Comparison of ENCODE assay signal across 13 cellular contexts in the genomic region with DNA sequence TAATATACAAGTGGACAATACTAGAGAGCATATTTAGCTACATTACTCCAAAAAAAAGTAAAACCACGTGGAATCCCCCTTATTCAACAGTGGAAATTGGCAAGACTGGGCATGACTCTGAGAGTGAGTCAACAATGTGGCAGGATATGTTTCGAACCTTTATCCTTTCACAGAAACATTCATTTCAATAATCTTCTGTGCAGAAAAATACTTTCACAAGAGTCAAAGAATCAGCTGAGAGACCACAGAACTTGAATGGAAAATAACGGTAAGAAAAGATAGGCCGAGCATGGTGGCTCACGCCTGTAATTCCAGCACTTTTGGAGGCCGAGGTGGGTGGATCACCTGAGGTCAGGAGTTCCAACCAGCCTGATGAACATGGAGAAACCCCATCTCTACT. TPM values are rescaled to one million over a fixed set of nuclear protein-coding genes. Genes with fewer than 3 reads are reported as not detected.
DNase-seq lines count a peak whose midpoint lies in the region; ATAC-seq, FAIRE-seq and TF ChIP-seq lines count a peak whose summit lies in the region.
"Had no signal": no experiment of that assay in that cellular context is flagged by ENCODE, and none has a peak within 500 bp of the region (broad histone marks: within the 10 kb centered on the region; RNA-seq: fewer than 3 reads in every experiment).

No MANE protein-coding gene starts in this region.

- TF ChIP-seq CTCF in GM12878 (IDR thresholded peaks at IDR 0.05 in 2 of 3, conservative IDR thresholded peaks at IDR 0.05 in 1 of 3; ENCODE audit: control insufficient read depth in 2 of 3, extremely low read depth in 1 of 3, insufficient read depth in 1 of 3, low read depth in 3 of 3, low read length in 3 of 3) = no peak

- H3K4me3 ChIP-seq in GM12878 = no peak overlapping the region

- SMC1A ChIA-PET in GM12878 (lab: Charles Lee; ENCODE audit: uncharacterized antibody, unreplicated experiment) = interaction anchor here (1.0 to 3.4 kb wide), 5 partner anchors 14 to 22 kb away, joined by 3 to 17 read pairs (median 5); no protein-coding TSS in a partner anchor

- DNase-seq in stimulated activated CD4-positive, alpha-beta T cell treated with anti-CD3 and anti-CD28 coated beads, Interleukin-15, amount 100 ng/mL, for 24 hours = peak; percentile 48
- no peak for DNase-seq in stimulated activated CD4-positive, alpha-beta T cell treated with anti-CD3 and anti-CD28 coated beads, Interleukin-4, amount 100 ng/mL, for 4 hours
- DNase-seq in NCI-H226 (peak; percentile 40), GM12878 (ENCODE audit: low read depth, low spot score) (no peak)
- peak; percentile 43 to 62 for DNase-seq in stimulated activated naive CD8-positive, alpha-beta T cell treated with anti-CD3 and anti-CD28 coated beads, Interleukin-15, amount 100 ng/mL, for 72 hours
- DNase-seq: aorta, NCI-H2107, occipital lobe had no signal

- H3K9ac ChIP-seq in GM12878 (ENCODE audit: control insufficient read depth, insufficient read depth, low read length) = no peak overlapping the region
- H3K9ac ChIP-seq: KMS-11 had no signal

- peak overlapping the region; percentile 28 to 44 for H3K4me3 Mint-ChIP-seq in stimulated activated naive CD8-positive, alpha-beta T cell treated with anti-CD3 and anti-CD28 coated beads, Interleukin-15, amount 100 ng/mL, for 72 hours

- RAD21 ChIA-PET in GM12878 (lab: Charles Lee; ENCODE audit: unreplicated experiment) = no interaction called here

- intact Hi-C loops in GM12878 (cut with micrococcal nuclease; ENCODE audit: unreplicated experiment) = no loop called here

- peaks cover 46% of the 10 kb centered on the region for H3K4me1 Mint-ChIP-seq in stimulated activated naive CD8-positive, alpha-beta T cell treated with anti-CD3 and anti-CD28 coated beads, Interleukin-15, amount 100 ng/mL, for 72 hours

- POLR2A ChIA-PET in GM12878 (lab: Charles Lee) = interaction anchor here (0.7 to 1.5 kb wide), 3 partner anchors 13 to 30 kb away, joined by 3 to 4 read pairs (median 3); no protein-coding TSS in a partner anchor

- peaks cover 11% of the 10 kb centered on the region; the same call in 1 of the 2 replicates for H3K4me1 ChIP-seq in GM12878 (ENCODE audit: control insufficient read depth, insufficient read depth, low read length)

- CTCF ChIA-PET in GM12878 (lab: Yijun Ruan, JAX) = interaction anchor here (0.6 to 1.5 kb wide), 4 partner anchors 12 to 80 kb away, joined by 3 to 5 read pairs (median 4); no protein-coding TSS in a partner anchor

- FAIRE-seq in GM12878 (lab: Jason Lieb, UNC) = no peak

- no peak for TF ChIP-seq POLR2A in GM12878 (IDR thresholded peaks at IDR 0.05; ENCODE audit: low read depth, low read length)

- no peaks in the 10 kb centered on the region for H3K36me3 ChIP-seq in GM12878 (ENCODE audit: control insufficient read depth in 2 of 2, insufficient read depth in 2 of 2, low read length in 1 of 2)

- no TSS peak for BruUV-seq in GM12878 (replicated peaks; lab: Mats Ljungman, UMichigan)

- H3K27ac Mint-ChIP-seq in stimulated activated naive CD8-positive, alpha-beta T cell treated with anti-CD3 and anti-CD28 coated beads, Interleukin-15, amount 100 ng/mL, for 72 hours = peak overlapping the region; percentile 85 to 97

- TF ChIP-seq EP300 in GM12878 (IDR thresholded peaks at IDR 0.05; ENCODE audit: borderline replicate concordance in 1 of 2, control insufficient read depth in 1 of 2, low read depth in 2 of 2, low read length in 2 of 2) = peak; percentile 69 to 87; a peak in 3 of 4 replicates

- ATAC-seq in GM12878 = peak; percentile 84
- ATAC-seq in stimulated activated naive CD8-positive, alpha-beta T cell treated with anti-CD3 and anti-CD28 coated beads, Interleukin-15, amount 100 ng/mL, for 72 hours = peak; percentile 97
- no peak for ATAC-seq in GM21381 (IDR thresholded peaks at IDR 0.05; ENCODE audit: unreplicated experiment)
- no peak for ATAC-seq in HG02884 (IDR thresholded peaks at IDR 0.05; ENCODE audit: unreplicated experiment)
- no peak for ATAC-seq in HG03025 (IDR thresholded peaks at IDR 0.05; ENCODE audit: low FRiP score, unreplicated experiment)

- H3K4me2 ChIP-seq in GM12878 (ENCODE audit: control insufficient read depth, insufficient read depth) = peak overlapping the region; percentile 22; the same call in 1 of the 2 replicates
- H3K4me2 ChIP-seq: KMS-11 had no signal

- no peak overlapping the region; the same call in 1 of the 2 replicates for H2AFZ ChIP-seq in GM12878 (ENCODE audit: control insufficient read depth, low read depth, low read length)

- peaks cover 3% of the 10 kb centered on the region; the same call in 2 of the 3 replicates for H3K9me3 ChIP-seq in GM12878 (replicated peaks; ENCODE audit: control insufficient read depth, insufficient read depth, low read length)

- TF ChIP-seq RAD21 in GM12878 (IDR thresholded peaks at IDR 0.05; ENCODE audit: insufficient read depth, low read depth, low read length) = no peak

- H3K79me2 ChIP-seq in GM12878 (ENCODE audit: control insufficient read depth, insufficient read depth, low read length) = no peaks in the 10 kb centered on the region

- 13% methylated on average over 6 of the region's 6 CpGs for WGBS in GM12878 (ENCODE audit: insufficient coverage, insufficient replicate concordance, low lambda C conversion rate, missing lambda C conversion rate)

- peaks cover 48% of the 10 kb centered on the region for H3K27me3 Mint-ChIP-seq in stimulated activated naive CD8-positive, alpha-beta T cell treated with anti-CD3 and anti-CD28 coated beads, Interleukin-15, amount 100 ng/mL, for 72 hours

- H3K27me3 ChIP-seq in GM12878 (replicated peaks in 1 of 2; ENCODE audit: control insufficient read depth in 2 of 2, insufficient read depth in 2 of 2, low read length in 1 of 2) = no peaks in the 10 kb centered on the region

- H3K9me3 Mint-ChIP-seq in stimulated activated naive CD8-positive, alpha-beta T cell treated with anti-CD3 and anti-CD28 coated beads, Interleukin-15, amount 100 ng/mL, for 72 hours = peaks cover 15 to 23% of the 10 kb centered on the region in 2 donors

- in situ Hi-C loops in GM12878 (cut with MboI) = no loop called here

- no peaks in the 10 kb centered on the region for H4K20me1 ChIP-seq in GM12878 (ENCODE audit: control insufficient read depth, insufficient read depth)

- H3K27ac ChIP-seq in GM12878 (ENCODE audit: control insufficient read depth, insufficient read depth) = 0 out of 2 replicates have a peak overlapping the region, but pooled peaks have one; percentile 30
- H3K27ac ChIP-seq: KMS-11 had no signal

TF ChIP-seq in GM12878, 131 proteins besides CTCF, POLR2A, EP300 and RAD21 (continues in another document):
- no peak for TF ChIP-seq NBN (IDR thresholded peaks at IDR 0.05)

RNA-seq across cellular contexts. Expression of a gene that starts 25.1 kb away (rescaled TPM):
- total RNA-seq in GM12878 (2013; cell fraction: nucleolus; rRNA removed) = 147 and 150 TPM in 2 replicates
- total RNA-seq in GM12878 (2014; rRNA removed) = 421 and 441 TPM in 2 replicates
- total RNA-seq in GM12878 (2014; rRNA removed; fragmentation: Illumina TruSeq; extraction: Trizol) = 151 and 155 TPM in 2 replicates
- total RNA-seq in GM12878 (2021) = 269 and 285 TPM in 2 replicates
- polyA plus RNA-seq in GM12878 (2011; ENCODE audit: low read depth) = 88.8 TPM
- 117 and 262 TPM in 2 replicates for polyA plus RNA-seq in GM12878 (2011; rRNA removed)
- polyA plus RNA-seq in GM12878 (2011; cell fraction: cytosol; rRNA removed) = 434 and 636 TPM in 2 replicates
- polyA plus RNA-seq in GM12878 (2011; cell fraction: nucleus; rRNA removed) = 321 and 457 TPM in 2 replicates
- 227 and 312 TPM in 2 replicates for polyA plus RNA-seq in GM12878 (2012)
- 9.4 and 52.9 TPM in 2 replicates for polyA plus RNA-seq in GM12878 (2014; fragmentation: Illumina TruSeq; extraction: Trizol)
- polyA plus RNA-seq in GM12878 (2014; fragmentation: Nextera tagmentation; extraction: Ambion mirVana) = 10 to 100 TPM; 16.4 to 35.8 TPM
- polyA plus RNA-seq in GM12878 (2014; rRNA removed) = 405 and 437 TPM in 2 replicates
- polyA plus RNA-seq in GM12878 (2016; fragmentation: Nextera tagmentation; extraction: Ambion mirVana) = 100 to 1,000 TPM; 348 to 371 TPM
- polyA minus RNA-seq in GM12878 (2011; rRNA and poly(A)+ RNA removed) = 149 and 245 TPM in 2 replicates
- polyA minus RNA-seq in GM12878 (2011; cell fraction: cytosol; rRNA and poly(A)+ RNA removed) = 94.1 and 120 TPM in 2 replicates
- polyA minus RNA-seq in GM12878 (2011; cell fraction: nucleus; rRNA and poly(A)+ RNA removed) = 56.8 and 85.8 TPM in 2 replicates
- total RNA-seq: occipital lobe had no signal
- polyA plus RNA-seq: aorta, BJ had no signal

RNA-seq across cellular contexts. Expression of a gene that starts 53.9 kb away (rescaled TPM):
- 24.4 and 26.2 TPM in 2 replicates for total RNA-seq in GM12878 (2013; cell fraction: nucleolus; rRNA removed)
- total RNA-seq in GM12878 (2014; rRNA removed) (37.2 and 38.9 TPM in 2 replicates), GM12878 (2014; rRNA removed; fragmentation: Illumina TruSeq; extraction: Trizol) (30.6 and 31.4 TPM in 2 replicates), GM12878 (2021) (36.7 and 40.5 TPM in 2 replicates)
- polyA plus RNA-seq in GM12878 (2011; ENCODE audit: low read depth) = 3.6 TPM
- polyA plus RNA-seq in GM12878 (2011; rRNA removed) (17.3 and 21.7 TPM in 2 replicates), GM12878 (2014; fragmentation: Illumina TruSeq; extraction: Trizol) (34.2 and 34.7 TPM in 2 replicates), GM12878 (2014; fragmentation: Nextera tagmentation; extraction: Ambion mirVana) (1 to 10 TPM; 4.3 to 5.7 TPM), GM12878 (2014; rRNA removed) (26.6 and 29.4 TPM in 2 replicates), GM12878 (2016; fragmentation: Nextera tagmentation; extraction: Ambion mirVana) (10 to 100 TPM; 30.0 to 31.2 TPM)
- polyA plus RNA-seq in GM12878 (2011; cell fraction: cytosol; rRNA removed) = 28.3 and 34.0 TPM in 2 replicates
- polyA plus RNA-seq in GM12878 (2011; cell fraction: nucleus; rRNA removed) = 6.8 and 11.0 TPM in 2 replicates
- 5.7 and 13.2 TPM in 2 replicates for polyA plus RNA-seq in GM12878 (2012)
- 32.6 and 34.0 TPM in 2 replicates for polyA minus RNA-seq in GM12878 (2011; rRNA and poly(A)+ RNA removed)
- polyA minus RNA-seq in GM12878 (2011; cell fraction: cytosol; rRNA and poly(A)+ RNA removed) = 9.5 and 9.9 TPM in 2 replicates
- polyA minus RNA-seq in GM12878 (2011; cell fraction: nucleus; rRNA and poly(A)+ RNA removed) = 13.3 and 17.5 TPM in 2 replicates
- total RNA-seq: occipital lobe had no signal
- polyA plus RNA-seq: BJ had no signal

Comparison
In these comparisons a context has a peak if more than half of its experiments do, and no peak if none do; other contexts are left out.
1. DNase-seq: peak in stimulated activated CD4-positive, alpha-beta T cell treated with anti-CD3 and anti-CD28 coated beads, Interleukin-15, amount 100 ng/mL, for 24 hours (single experiment), NCI-H226 (single experiment) and stimulated activated naive CD8-positive, alpha-beta T cell treated with anti-CD3 and anti-CD28 coated beads, Interleukin-15, amount 100 ng/mL, for 72 hours (2 of 2); none in stimulated activated CD4-positive, alpha-beta T cell treated with anti-CD3 and anti-CD28 coated beads, Interleukin-4, amount 100 ng/mL, for 4 hours (0 of 2) and GM12878 (single experiment).
2. ATAC-seq: peak in GM12878 (single experiment) and stimulated activated naive CD8-positive, alpha-beta T cell treated with anti-CD3 and anti-CD28 coated beads, Interleukin-15, amount 100 ng/mL, for 72 hours (single experiment); none in GM21381 (single experiment), HG02884 (single experiment) and HG03025 (single experiment).